1 cellular context compared by ENCODE assay signal in the genomic region with DNA sequence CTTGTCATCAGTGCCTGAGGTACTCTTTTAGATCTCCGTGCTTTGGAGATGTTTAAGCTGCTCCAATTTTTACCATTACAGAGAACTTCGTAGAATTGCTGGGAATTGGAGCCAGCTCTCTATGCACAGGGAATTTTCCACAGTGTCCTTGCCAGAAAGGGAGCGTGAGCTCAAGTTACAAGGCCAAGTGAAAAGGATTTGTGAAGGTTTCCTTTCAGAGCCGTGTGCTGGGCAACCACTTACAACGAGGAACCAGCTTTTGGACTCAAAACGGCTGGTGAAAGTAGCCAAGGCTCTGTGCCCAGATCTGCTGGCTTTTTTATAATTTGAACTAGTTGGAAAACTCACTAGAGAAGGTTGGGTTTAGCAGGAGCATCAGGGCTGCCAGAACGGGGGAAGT.
TF ChIP-seq lines count a peak whose summit lies in the region.

No MANE protein-coding gene starts in this region.

TF ChIP-seq in H1, 55 proteins besides CTCF, POLR2A, EP300 and RAD21 (continued from another document):
- no peak for TF ChIP-seq GABPA (IDR thresholded peaks at IDR 0.05; ENCODE audit: borderline replicate concordance, insufficient read depth, low read length)
- TF ChIP-seq, protein P1, sequence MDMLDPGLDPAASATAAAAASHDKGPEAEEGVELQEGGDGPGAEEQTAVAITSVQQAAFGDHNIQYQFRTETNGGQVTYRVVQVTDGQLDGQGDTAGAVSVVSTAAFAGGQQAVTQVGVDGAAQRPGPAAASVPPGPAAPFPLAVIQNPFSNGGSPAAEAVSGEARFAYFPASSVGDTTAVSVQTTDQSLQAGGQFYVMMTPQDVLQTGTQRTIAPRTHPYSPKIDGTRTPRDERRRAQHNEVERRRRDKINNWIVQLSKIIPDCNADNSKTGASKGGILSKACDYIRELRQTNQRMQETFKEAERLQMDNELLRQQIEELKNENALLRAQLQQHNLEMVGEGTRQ (IDR thresholded peaks at IDR 0.05; ENCODE audit: low read length) = no peak
- no peak for TF ChIP-seq BRCA1 (IDR thresholded peaks at IDR 0.05; ENCODE audit: low read depth, low read length)
- TF ChIP-seq EZH2 (IDR thresholded peaks at IDR 0.05; ENCODE audit: low read depth, low read length, severe bottlenecking) = no peak
- TF ChIP-seq CBX8 (IDR thresholded peaks at IDR 0.05; ENCODE audit: borderline replicate concordance, low read depth, low read length) = no peak
- no peak for TF ChIP-seq SP4 (IDR thresholded peaks at IDR 0.05; ENCODE audit: low read length)
- no peak for TF ChIP-seq KDM4A (IDR thresholded peaks at IDR 0.05; ENCODE audit: low read depth, low read length, severe bottlenecking)
- no peak for TF ChIP-seq RBBP5 (IDR thresholded peaks at IDR 0.05; ENCODE audit: borderline replicate concordance, low read depth, low read length)
- TF ChIP-seq CTBP2 (IDR thresholded peaks at IDR 0.05; ENCODE audit: borderline replicate concordance, insufficient read depth, insufficient read length, low read length) = no peak
